16 cellular contexts compared by ENCODE assay signal in genomic region chr4:53273726-53274125, GRCh38.
DNase-seq lines count a peak whose midpoint lies in the region; ATAC-seq and TF ChIP-seq lines count a peak whose summit lies in the region.
"Had no signal": no experiment of that assay in that cellular context is flagged by ENCODE, and none has a peak within 500 bp of the region (broad histone marks: within the 10 kb centered on the region; RNA-seq: fewer than 3 reads in every experiment).

No MANE protein-coding gene starts in this region.

- no peaks in the 10 kb centered on the region for H3K9me3 ChIP-seq in prostate gland
- H3K9me3 ChIP-seq: esophagus squamous epithelium, uterus had no signal

- CTCF ChIA-PET in AG04449 (lab: Yijun Ruan, JAX) = interaction anchor here (1.0 kb wide), 1 partner anchor 12 kb away, joined by 3 read pairs; no protein-coding TSS in a partner anchor

- peak; percentile 19 for DNase-seq in AG04449 (ENCODE audit: low read depth, low spot score)
- DNase-seq in GM04503 (ENCODE audit: low read depth) = peak; percentile 16
- peak; percentile 24 for DNase-seq in astrocyte of the cerebellum (ENCODE audit: low read depth)
- peak; percentile 4 for DNase-seq in glomerular visceral epithelial cell (ENCODE audit: extremely low spot score)
- DNase-seq in NCI-H2081 (lab: John Stamatoyannopoulos, UW) = no peak
- DNase-seq in prostate gland (ENCODE audit: low spot score) = no peak
- DNase-seq in NCI-H510A treated with DMSO at 0.1 percent for 48 hours (lab: John Stamatoyannopoulos, UW) = no peak
- DNase-seq: activated naive CD4-positive, alpha-beta T cell treated with Interleukin-2 at 50 U/mL for 16 hours; activated T-cell treated with anti-CD3 and anti-CD28 coated beads for 4 hours; COR-L47; esophagus squamous epithelium; NCI-H226; right cardiac atrium; stimulated activated CD4-positive, alpha-beta T cell treated with anti-CD3 and anti-CD28 coated beads, Interleukin-1b, Interleukin-23, amount 100 ng/mL, for 48 hours; uterus had no signal

- no peak overlapping the region for H3K4me3 ChIP-seq in AG04449 (ENCODE audit: low read depth, low read length)
- H3K4me3 ChIP-seq in astrocyte of the cerebellum (ENCODE audit: low read depth, low read length) = no peak overlapping the region
- H3K4me3 ChIP-seq in prostate gland = no peak overlapping the region
- H3K4me3 ChIP-seq: esophagus squamous epithelium, uterus had no signal

- TF ChIP-seq CTCF in AG04449 (IDR thresholded peaks at IDR 0.05; ENCODE audit: insufficient read depth, low read length, missing control alignments) (no peak), astrocyte of the cerebellum (IDR thresholded peaks at IDR 0.05; ENCODE audit: low read depth, low read length, missing control alignments) (no peak), prostate gland (IDR thresholded peaks at IDR 0.05) (no peak)

- H3K27me3 ChIP-seq in prostate gland (replicated peaks; ENCODE audit: insufficient read depth) = no peaks in the 10 kb centered on the region
- H3K27me3 ChIP-seq: esophagus squamous epithelium, uterus had no signal

- 26% methylated on average over 3 of the region's 3 CpGs for WGBS in prostate gland

- intact Hi-C loops in prostate gland (cut with DNase I) = no loop called here

- H3K27ac ChIP-seq in prostate gland = no peak overlapping the region
- H3K27ac ChIP-seq: esophagus squamous epithelium, uterus had no signal

- H3K36me3 ChIP-seq in prostate gland = no peaks in the 10 kb centered on the region
- H3K36me3 ChIP-seq: uterus had no signal

- in situ Hi-C loops in astrocyte of the cerebellum (cut with HindIII; ENCODE audit: low sequenced_read_pairs) = no loop called here

- H3K4me1 ChIP-seq in prostate gland (replicated peaks) = no peaks in the 10 kb centered on the region
- H3K4me1 ChIP-seq: esophagus squamous epithelium, uterus had no signal

- TF ChIP-seq POLR2A in prostate gland (IDR thresholded peaks at IDR 0.05) = no peak

- no peak for ATAC-seq in GM18907 (IDR thresholded peaks at IDR 0.05; ENCODE audit: unreplicated experiment)
- ATAC-seq: right cardiac atrium had no signal

- POLR2A ChIA-PET in AG04449 (lab: Yijun Ruan, JAX) = interaction anchor here (0.5 kb wide), 1 partner anchor 470 kb away, joined by 3 read pairs; no protein-coding TSS in a partner anchor

Comparison
In these comparisons a context has a peak if more than half of its experiments do, and no peak if none do; other contexts are left out.
1. DNase-seq: peak in AG04449 (single experiment), GM04503 (single experiment), astrocyte of the cerebellum (single experiment) and glomerular visceral epithelial cell (single experiment); none in NCI-H2081 (0 of 2), prostate gland (single experiment) and NCI-H510A treated with DMSO at 0.1 percent for 48 hours (single experiment).